In genomic region chr5:180470966-180471582, GRCh38 we compare ENCODE assay signal across 8 cellular contexts. TPM values are rescaled to one million over a fixed set of nuclear protein-coding genes. Genes with fewer than 3 reads are reported as not detected.
DNase-seq lines count a peak whose midpoint lies in the region; ATAC-seq and TF ChIP-seq lines count a peak whose summit lies in the region.

No MANE protein-coding gene starts in this region.

- no peak overlapping the region for H3K4me3 Mint-ChIP-seq in WTC11

- H3K36me3 Mint-ChIP-seq in WTC11, result no peaks in the 10 kb centered on the region

- TF ChIP-seq CTCF in AG09309 (IDR thresholded peaks at IDR 0.05; ENCODE audit: control insufficient read depth, insufficient read depth, low read depth, low read length, missing control alignments) (peak; percentile 91), WTC11 (IDR thresholded peaks at IDR 0.05) (peak; percentile 97)

- peaks cover 2% of the 10 kb centered on the region; the same call in 1 of the 2 replicates for H3K27me3 Mint-ChIP-seq in WTC11 (ENCODE audit: low read depth)

- POLR2A ChIA-PET in WTC11 (lab: Charles Lee), result no interaction called here

- H3K4me3 ChIP-seq in AG09309 (ENCODE audit: control insufficient read depth, low read depth, low read length), result no peak overlapping the region

- no peaks in the 10 kb centered on the region for H3K9me3 Mint-ChIP-seq in WTC11

- no peak overlapping the region for H3K27ac Mint-ChIP-seq in WTC11

- CTCF ChIA-PET in WTC11 (lab: Charles Lee), result interaction anchor here (0.5 to 6.1 kb wide), 21 partner anchors 10 to 323 kb away, joined by 3 to 47 read pairs (median 6); partner anchors contain the start of gene MAPK9

- no peak for DNase-seq in AG09309 (ENCODE audit: low read depth)
- DNase-seq in MV-4-11 (lab: John Stamatoyannopoulos, UW), result peak; percentile 25
- peak; percentile 74 for DNase-seq in WTC11 (ENCODE audit: low spot score)
- peak; percentile 76 for DNase-seq in cerebellar cortex (ENCODE audit: low spot score)
- peak; percentile 90 for DNase-seq in left kidney (ENCODE audit: low read depth, low spot score)
- peak; percentile 43 for DNase-seq in stimulated activated CD4-positive, alpha-beta T cell treated with anti-CD3 and anti-CD28 coated beads, Interleukin-2, amount 100 ng/mL, for 4 hours (ENCODE audit: low read depth)

- ATAC-seq in GM18867 (IDR thresholded peaks at IDR 0.05; ENCODE audit: unreplicated experiment) (peak; percentile 51), WTC11 (peak; percentile 87), HG02870 (IDR thresholded peaks at IDR 0.05; ENCODE audit: unreplicated experiment) (no peak)

- peaks cover 8% of the 10 kb centered on the region for H3K4me1 Mint-ChIP-seq in WTC11

TF ChIP-seq in WTC11, 78 proteins besides CTCF, POLR2A, EP300 and RAD21:
- TF ChIP-seq ZNF512 (CRISPR knock-in tag; IDR thresholded peaks at IDR 0.05; ENCODE audit: borderline replicate concordance) (no peak), ZBTB43 (CRISPR knock-in tag; IDR thresholded peaks at IDR 0.05) (no peak), FOXK1 (CRISPR knock-in tag; IDR thresholded peaks at IDR 0.05) (no peak), SMAD3 (CRISPR knock-in tag; IDR thresholded peaks at IDR 0.05; ENCODE audit: borderline replicate concordance) (no peak), ZNF317 (CRISPR knock-in tag; IDR thresholded peaks at IDR 0.05; ENCODE audit: borderline replicate concordance, low read depth) (no peak), GTF2I (CRISPR knock-in tag; conservative IDR thresholded peaks at IDR 0.05) (no peak)

RNA-seq across cellular contexts. Expression of gene CNOT6, which starts 23.1 kb away (rescaled TPM):
- total RNA-seq in WTC11 (2021), result 39.9 to 42.1 TPM (median 41.0 TPM) in 3 replicates
